Comparison of ENCODE assay signal across 11 cellular contexts in the genomic region with DNA sequence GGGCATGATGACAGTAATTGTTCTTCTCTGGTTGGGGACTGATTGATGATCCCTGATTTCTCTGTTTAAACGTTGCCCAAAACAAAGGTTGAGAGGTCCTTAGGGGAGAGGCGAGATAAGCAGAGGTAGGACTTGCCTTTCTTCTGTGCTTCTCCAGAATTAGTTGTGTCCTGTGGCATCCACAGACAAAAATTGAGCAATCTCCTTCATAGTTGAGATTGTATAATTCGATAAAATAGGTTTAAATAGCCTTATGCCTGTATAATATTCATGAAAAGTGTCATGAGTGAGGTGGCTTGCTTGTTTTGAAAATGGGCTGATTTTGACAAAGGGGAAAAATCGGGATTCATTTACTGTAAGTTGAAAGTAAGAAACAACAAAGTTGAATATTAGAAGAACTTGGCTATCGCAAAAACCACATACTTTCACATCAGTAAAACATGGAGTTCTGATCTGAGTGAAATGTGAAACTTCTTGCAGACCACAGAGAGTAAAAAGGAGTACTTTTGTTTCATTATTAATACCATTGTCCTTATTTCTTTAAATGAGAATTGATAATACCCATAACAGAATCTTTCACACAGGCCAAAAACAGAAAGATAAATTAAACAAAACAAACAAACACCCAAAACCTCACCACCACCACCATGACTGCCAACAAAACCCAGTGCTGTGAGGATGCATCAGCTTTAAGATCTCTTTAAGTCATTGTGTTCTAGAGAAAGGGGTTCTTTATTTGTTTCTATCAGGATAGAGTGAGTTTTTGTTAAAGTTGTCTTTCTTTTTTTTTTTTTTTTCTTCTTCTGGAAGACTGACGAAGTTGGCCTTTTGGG.
DNase-seq lines count a peak whose midpoint lies in the region; ATAC-seq and TF ChIP-seq lines count a peak whose summit lies in the region.
"Had no signal": no experiment of that assay in that cellular context is flagged by ENCODE, and none has a peak within 500 bp of the region (broad histone marks: within the 10 kb centered on the region; RNA-seq: fewer than 3 reads in every experiment).

No MANE protein-coding gene starts in this region.

- H3K27ac Mint-ChIP-seq in activated naive CD4-positive, alpha-beta T cell treated with anti-CD3 and anti-CD28 coated beads, Interleukin-2, amount 50 U/mL, for 24 hours: peak overlapping the region; percentile 68

- H3K4me3 Mint-ChIP-seq in activated naive CD4-positive, alpha-beta T cell treated with anti-CD3 and anti-CD28 coated beads, Interleukin-2, amount 50 U/mL, for 24 hours: no peak overlapping the region

- DNase-seq in GM10266 (ENCODE audit: extremely low spot score): peak; percentile 63
- no peak for DNase-seq in RPMI8226
- DNase-seq in Kasumi-1 (lab: John Stamatoyannopoulos, UW): no peak
- no peak for DNase-seq in DMS 273 (lab: John Stamatoyannopoulos, UW; ENCODE audit: unreplicated experiment)
- DNase-seq in hypothalamus (lab: John Stamatoyannopoulos, UW): no peak
- DNase-seq: GF-D8, NCI-H1436, transverse colon had no signal

- TF ChIP-seq CTCF in GM10266 (IDR thresholded peaks at IDR 0.05; ENCODE audit: control insufficient read depth, insufficient read depth, low read depth, missing control alignments): no peak

- peaks cover 16% of the 10 kb centered on the region for H3K4me1 Mint-ChIP-seq in activated naive CD4-positive, alpha-beta T cell treated with anti-CD3 and anti-CD28 coated beads, Interleukin-2, amount 50 U/mL, for 24 hours

- ATAC-seq in GM19372 (IDR thresholded peaks at IDR 0.05; ENCODE audit: low read depth, unreplicated experiment): peak; percentile 98
- ATAC-seq in HG03066 (IDR thresholded peaks at IDR 0.05; ENCODE audit: low read depth, unreplicated experiment): peak; percentile 99

- no peaks in the 10 kb centered on the region for H3K27me3 Mint-ChIP-seq in activated naive CD4-positive, alpha-beta T cell treated with anti-CD3 and anti-CD28 coated beads, Interleukin-2, amount 50 U/mL, for 24 hours

- H3K36me3 Mint-ChIP-seq in activated naive CD4-positive, alpha-beta T cell treated with anti-CD3 and anti-CD28 coated beads, Interleukin-2, amount 50 U/mL, for 24 hours: peaks cover 9% of the 10 kb centered on the region

- no peaks in the 10 kb centered on the region for H3K9me3 Mint-ChIP-seq in activated naive CD4-positive, alpha-beta T cell treated with anti-CD3 and anti-CD28 coated beads, Interleukin-2, amount 50 U/mL, for 24 hours
